22 cellular contexts compared by ENCODE assay signal in genomic region chr5:154243736-154244135, GRCh38. TPM values are rescaled to one million over a fixed set of nuclear protein-coding genes. Genes with fewer than 3 reads are reported as not detected.
DNase-seq lines count a peak whose midpoint lies in the region; ATAC-seq and TF ChIP-seq lines count a peak whose summit lies in the region.
"Had no signal": no experiment of that assay in that cellular context is flagged by ENCODE, and none has a peak within 500 bp of the region (broad histone marks: within the 10 kb centered on the region; RNA-seq: fewer than 3 reads in every experiment).

No MANE protein-coding gene starts in this region.

- DNase-seq in GM04503 (ENCODE audit: low read depth) (peak; percentile 43), astrocyte of the cerebellum (ENCODE audit: low read depth) (peak; percentile 12), mesenchymal stem cell (peak; percentile 59), thyroid gland (no peak), OCI-M1 (lab: John Stamatoyannopoulos, UW) (no peak), HT-29 (ENCODE audit: low spot score) (no peak)
- DNase-seq: activated CD4-positive, CD25-positive, alpha-beta regulatory T cell; activated CD8-positive, alpha-beta T cell treated with anti-CD3 and anti-CD28 coated beads, Interleukin-2, amount 10 ng/mL, durations not matched to agents 7 days and 5 days; activated naive CD4-positive, alpha-beta T cell treated with anti-CD3 and anti-CD28 coated beads, Interleukin-2, amount 50 U/mL, for 16 hours; activated T-cell treated with anti-CD3 and anti-CD28 coated beads, Interleukin-2, amount 50 U/mL, for 4 hours; brain microvascular endothelial cell; colonic mucosa; GDM1; H9; MG63; midbrain; NCI-H748 treated with DMSO at 0.1 percent for 48 hours; spleen; stimulated activated CD4-positive, alpha-beta T cell treated with anti-CD3 and anti-CD28 coated beads, Interleukin-4, amount 100 ng/mL, for 4 hours had no signal

- H3K18ac ChIP-seq in mesenchymal stem cell (ENCODE audit: low read depth in 1 of 2, low read length in 2 of 2): peak overlapping the region in 1 of 2 experiments; percentile 2

- H3K4me1 ChIP-seq in mesenchymal stem cell (ENCODE audit: control insufficient read depth, insufficient read depth, low read depth, low read length) (peaks cover 3% of the 10 kb centered on the region), thyroid gland (peaks cover 42 to 46% of the 10 kb centered on the region in 2 donors)
- H3K4me1 ChIP-seq: colonic mucosa had no signal

- no peak overlapping the region for H3K14ac ChIP-seq in mesenchymal stem cell (ENCODE audit: low read length in 2 of 2)

- in situ Hi-C loops in astrocyte of the cerebellum (cut with HindIII; ENCODE audit: low sequenced_read_pairs): no loop called here

- no peak overlapping the region for H2AFZ ChIP-seq in mesenchymal stem cell (ENCODE audit: low read depth, low read length)

- H2BK120ac ChIP-seq in mesenchymal stem cell (ENCODE audit: low read depth, low read length): no peak overlapping the region

- H3K27ac ChIP-seq in mesenchymal stem cell (ENCODE audit: low read length, poor library complexity, severe bottlenecking): no peak overlapping the region
- peak overlapping the region in 2 of 3 donors; percentile 41 to 56 for H3K27ac ChIP-seq in thyroid gland
- H3K27ac ChIP-seq: BLaER1 treated with 17β-estradiol and CSF1 and Interleukin-3, amounts not matched to agents 10 nM and 100 nM; brain microvascular endothelial cell; colonic mucosa; SJSA1; spleen had no signal

- H2BK12ac ChIP-seq in mesenchymal stem cell (ENCODE audit: low read length in 2 of 2): no peak overlapping the region

- no peak overlapping the region for H2BK5ac ChIP-seq in mesenchymal stem cell (ENCODE audit: low read depth, low read length, poor library complexity, severe bottlenecking)

- no peak overlapping the region for H3K23ac ChIP-seq in mesenchymal stem cell (ENCODE audit: low read length in 2 of 2)

- H3K79me1 ChIP-seq in mesenchymal stem cell (replicated peaks; ENCODE audit: low read length, poor library complexity, severe bottlenecking): peaks cover 39% of the 10 kb centered on the region

- intact Hi-C loops in thyroid gland (cut with DNase I): no loop called here

- H4K8ac ChIP-seq in mesenchymal stem cell (ENCODE audit: low read length): no peak overlapping the region

- no peak overlapping the region for H2BK15ac ChIP-seq in mesenchymal stem cell (ENCODE audit: low read depth, poor library complexity, severe bottlenecking)

- no peak for TF ChIP-seq CTCF in astrocyte of the cerebellum (IDR thresholded peaks at IDR 0.05; ENCODE audit: low read depth, low read length, missing control alignments)
- TF ChIP-seq CTCF in thyroid gland (IDR thresholded peaks at IDR 0.05): no peak

- H3K36me3 ChIP-seq in mesenchymal stem cell (ENCODE audit: control insufficient read depth in 1 of 2, insufficient read depth in 2 of 2, low read depth in 1 of 2, low read length in 2 of 2) (no peaks in the 10 kb centered on the region), thyroid gland (no peaks in the 10 kb centered on the region)
- H3K36me3 ChIP-seq: BLaER1 treated with 17β-estradiol and CSF1 and Interleukin-3, amounts not matched to agents 10 nM and 100 nM; brain microvascular endothelial cell; colonic mucosa; MG63 had no signal

- no peaks in the 10 kb centered on the region for H3K27me3 ChIP-seq in mesenchymal stem cell (ENCODE audit: control insufficient read depth in 1 of 2, insufficient read depth in 1 of 2, low read length in 2 of 2)
- no peaks in the 10 kb centered on the region for H3K27me3 ChIP-seq in thyroid gland
- H3K27me3 ChIP-seq: BLaER1 treated with 17β-estradiol and CSF1 and Interleukin-3, amounts not matched to agents 10 nM and 100 nM; brain microvascular endothelial cell; colonic mucosa; MG63; SJSA1; spleen had no signal

- ATAC-seq in HG02678 (IDR thresholded peaks at IDR 0.05; ENCODE audit: unreplicated experiment): no peak
- ATAC-seq: activated CD8-positive, alpha-beta T cell treated with anti-CD3 and anti-CD28 coated beads, Interleukin-2, amount 10 ng/mL, durations not matched to agents 7 days and 5 days; activated T-cell treated with anti-CD3 and anti-CD28 coated beads, Interleukin-2, amount 50 U/mL, for 4 hours had no signal

- no peak overlapping the region for H2AK5ac ChIP-seq in mesenchymal stem cell (ENCODE audit: low read length, severe bottlenecking)

- TF ChIP-seq POLR2A in thyroid gland (IDR thresholded peaks at IDR 0.05): no peak

- no peak overlapping the region for H3K4me2 ChIP-seq in mesenchymal stem cell (ENCODE audit: low read length, poor library complexity, severe bottlenecking)
- H3K4me2 ChIP-seq: BLaER1 treated with 17β-estradiol and CSF1 and Interleukin-3, amounts not matched to agents 10 nM and 100 nM had no signal

- no peak overlapping the region for H4K91ac ChIP-seq in mesenchymal stem cell (ENCODE audit: low read length)

- H3K9me3 ChIP-seq in mesenchymal stem cell (ENCODE audit: control insufficient read depth, low read length) (no peaks in the 10 kb centered on the region), thyroid gland (no peaks in the 10 kb centered on the region)
- H3K9me3 ChIP-seq: BLaER1 treated with 17β-estradiol and CSF1 and Interleukin-3, amounts not matched to agents 10 nM and 100 nM; colonic mucosa; SJSA1; spleen had no signal

- 69% methylated on average over 2 of the region's 2 CpGs for WGBS in mesenchymal stem cell
- WGBS in thyroid gland, 2 donors: 96 to 100% methylated on average over 1 to 2 of the region's 2 CpGs

- no peak overlapping the region for H3K4ac ChIP-seq in mesenchymal stem cell (ENCODE audit: low read depth in 1 of 2, low read length in 2 of 2)

- no peak overlapping the region for H3K9ac ChIP-seq in mesenchymal stem cell (ENCODE audit: low read length)
- H3K9ac ChIP-seq: BLaER1 treated with 17β-estradiol and CSF1 and Interleukin-3, amounts not matched to agents 10 nM and 100 nM had no signal

- H3K4me3 ChIP-seq in astrocyte of the cerebellum (ENCODE audit: low read depth, low read length): no peak overlapping the region
- no peak overlapping the region for H3K4me3 ChIP-seq in mesenchymal stem cell (ENCODE audit: insufficient read depth in 1 of 2, low read depth in 1 of 2, low read length in 2 of 2)
- no peak overlapping the region for H3K4me3 ChIP-seq in thyroid gland (replicated peaks in 1 of 3)
- H3K4me3 ChIP-seq: BLaER1 treated with 17β-estradiol and CSF1 and Interleukin-3, amounts not matched to agents 10 nM and 100 nM; colonic mucosa; MG63; SJSA1; spleen had no signal

RNA-seq across cellular contexts. Expression of gene GALNT10, which starts 53.2 kb away (rescaled TPM):
- 86.0 TPM for polyA plus RNA-seq in mesenchymal stem cell (2013, experiment 1 of 2)
- polyA plus RNA-seq in mesenchymal stem cell (2013, experiment 2 of 2): 85.7 TPM
- total RNA-seq in thyroid gland: 10 to 100 TPM; 33.3 to 69.6 (median 58.1) TPM
- 6.4 and 8.0 TPM in 2 replicates for total RNA-seq in HT-29 (2014; rRNA removed; shearing (Covaris generic))

Comparison
In these comparisons a context has a peak if more than half of its experiments do, and no peak if none do; other contexts are left out.
1. DNase-seq: peak in GM04503 (single experiment), astrocyte of the cerebellum (single experiment) and mesenchymal stem cell (single experiment); none in thyroid gland (0 of 2), OCI-M1 (single experiment) and HT-29 (single experiment).